In genomic region chr17:19383681-19384470, GRCh38 we compare ENCODE assay signal across 1 cellular context.
TF ChIP-seq lines count a peak whose summit lies in the region.

No MANE protein-coding gene starts in this region.

TF ChIP-seq in GM23338, 12 proteins besides CTCF, POLR2A, EP300 and RAD21 (continued from another document):
- no peak for TF ChIP-seq STAT1 (IDR thresholded peaks at IDR 0.05; ENCODE audit: unreplicated experiment)
- no peak for TF ChIP-seq JUNB (IDR thresholded peaks at IDR 0.05; ENCODE audit: unreplicated experiment)
- TF ChIP-seq EZH2 (IDR thresholded peaks at IDR 0.05; ENCODE audit: low read depth, unreplicated experiment) = no peak
- no peak for TF ChIP-seq EZH2phosphoT487 (IDR thresholded peaks at IDR 0.05; ENCODE audit: unreplicated experiment)
- TF ChIP-seq ZNF462 (CRISPR knock-in tag; IDR thresholded peaks at IDR 0.05) = no peak
- TF ChIP-seq NANOG (IDR thresholded peaks at IDR 0.05; ENCODE audit: borderline replicate concordance) = no peak
